ENCODE assay signal across 21 cellular contexts in genomic region chr13:76271728-76272232, GRCh38.
DNase-seq lines count a peak whose midpoint lies in the region; ATAC-seq and TF ChIP-seq lines count a peak whose summit lies in the region.
"Had no signal": no experiment of that assay in that cellular context is flagged by ENCODE, and none has a peak within 500 bp of the region (broad histone marks: within the 10 kb centered on the region; RNA-seq: fewer than 3 reads in every experiment).

No MANE protein-coding gene starts in this region.

- peaks cover 21% of the 10 kb centered on the region for H3K4me1 Mint-ChIP-seq in endodermal cell
- H3K4me1 Mint-ChIP-seq: B cell, GM23338 had no signal

- no peak for TF ChIP-seq CTCF in endodermal cell (conservative IDR thresholded peaks at IDR 0.05)

- WGBS in endodermal cell (ENCODE audit: insufficient coverage in 1 of 2, insufficient read length in 1 of 2), 2 experiments = 67 to 92% methylated on average over 1 to 2 of the region's 2 CpGs

- H3K9me3 ChIP-seq in SJCRH30 (replicated peaks) (no peaks in the 10 kb centered on the region), endodermal cell (ENCODE audit: control insufficient read depth, low read length) (peaks cover 28% of the 10 kb centered on the region)
- H3K9me3 ChIP-seq: MG63 had no signal

- no peak overlapping the region for H3K4me3 ChIP-seq in SJCRH30
- H3K4me3 ChIP-seq in endodermal cell (ENCODE audit: low read length) = peak overlapping the region; percentile 33
- H3K4me3 ChIP-seq: GM12878, GM23338, MG63 had no signal

- no peaks in the 10 kb centered on the region for H3K4me1 ChIP-seq in SJCRH30
- no peaks in the 10 kb centered on the region for H3K4me1 ChIP-seq in endodermal cell (ENCODE audit: control insufficient read depth, insufficient read depth, low read length)

- no peak overlapping the region for H3K4me3 Mint-ChIP-seq in endodermal cell
- H3K4me3 Mint-ChIP-seq: B cell; CD4-positive, alpha-beta T cell; GM23338 had no signal

- H3K9me3 Mint-ChIP-seq in endodermal cell = peaks cover 32% of the 10 kb centered on the region

- ATAC-seq in GM21723 (IDR thresholded peaks at IDR 0.05; ENCODE audit: unreplicated experiment) = no peak
- ATAC-seq: GM12878, GM23338, HepG2 had no signal

- H3K27me3 ChIP-seq in SJCRH30 (no peaks in the 10 kb centered on the region), endodermal cell (ENCODE audit: control insufficient read depth, insufficient read depth, low read length, poor library complexity, severe bottlenecking) (no peaks in the 10 kb centered on the region)
- H3K27me3 ChIP-seq: MG63 had no signal

- H3K27ac ChIP-seq in SJCRH30 (no peak overlapping the region), endodermal cell (ENCODE audit: low read depth, low read length) (no peak overlapping the region), caudate nucleus (ENCODE audit: low read depth, low read length) (no peak overlapping the region)
- H3K27ac ChIP-seq: KMS-11 had no signal

- no peak overlapping the region for H3K9ac ChIP-seq in endodermal cell (ENCODE audit: extremely low read depth, low read length, poor library complexity, severe bottlenecking)
- H3K9ac ChIP-seq: KMS-11 had no signal

- H3K36me3 Mint-ChIP-seq in endodermal cell (ENCODE audit: low read depth) = peaks cover 7% of the 10 kb centered on the region

- H3K27me3 Mint-ChIP-seq in endodermal cell (ENCODE audit: insufficient read depth) = peaks cover 2% of the 10 kb centered on the region
- H3K27me3 Mint-ChIP-seq: B cell had no signal

- H3K27ac Mint-ChIP-seq in endodermal cell = peak overlapping the region; percentile 8
- H3K27ac Mint-ChIP-seq: B cell; CD4-positive, alpha-beta T cell; GM23338 had no signal

- DNase-seq in HT1080 (ENCODE audit: low read depth) = peak; percentile 3
- peak; percentile 37 to 64 for DNase-seq in SJCRH30
- no peak for DNase-seq in endodermal cell
- peak; percentile 39 for DNase-seq in smooth muscle cell of the brain vasculature (ENCODE audit: low read depth, low spot score)
- DNase-seq in ureter (ENCODE audit: low spot score) = no peak
- no peak for DNase-seq in caudate nucleus (lab: John Stamatoyannopoulos, UW)
- DNase-seq: Calu3; CD4-positive, alpha-beta T cell; MG63; NCI-H1092 treated with DMSO at 0.1 percent for 48 hours; NCI-H1694 treated with DMSO at 0.1 percent for 48 hours; NCI-H345; NCI-H526; NK-92 treated with Interleukin-12 subunit alpha and Interleukin-12 subunit beta, amount 100 ng/mL, for 24 hours; SHP77 treated with DMSO at 0.1 percent for 48 hours had no signal

- H3K36me3 ChIP-seq in SJCRH30 (no peaks in the 10 kb centered on the region), endodermal cell (ENCODE audit: control insufficient read depth, insufficient read depth, low read length) (no peaks in the 10 kb centered on the region)
- H3K36me3 ChIP-seq: MG63 had no signal

Comparison
In these comparisons a context has a peak if more than half of its experiments do, and no peak if none do; other contexts are left out.
1. DNase-seq: peak in HT1080 (single experiment), SJCRH30 (2 of 2) and smooth muscle cell of the brain vasculature (single experiment); none in endodermal cell (single experiment), ureter (single experiment) and caudate nucleus (0 of 61).